ENCODE assay signal across 6 cellular contexts in the genomic region with DNA sequence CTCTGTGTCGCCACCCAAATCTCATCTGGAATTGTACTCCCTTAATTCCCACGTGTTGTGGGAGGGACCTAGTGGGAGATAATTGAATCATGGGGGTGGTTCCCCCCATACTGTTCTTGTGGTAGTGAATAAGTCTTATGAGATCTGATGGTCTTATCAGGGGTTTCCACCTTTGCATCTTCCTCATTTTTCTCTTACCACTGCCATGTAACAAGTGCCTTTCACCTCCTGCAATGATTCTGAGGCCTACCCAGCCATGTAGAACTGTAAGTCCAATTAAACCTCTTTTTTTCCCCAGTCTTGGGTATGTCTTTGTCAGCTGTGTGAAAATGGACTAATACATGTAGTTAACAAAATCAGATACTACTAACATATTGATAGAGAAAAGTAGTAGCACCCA. TPM values are rescaled to one million over a fixed set of nuclear protein-coding genes. Genes with fewer than 3 reads are reported as not detected.
"Had no signal": no experiment of that assay in that cellular context is flagged by ENCODE, and none has a peak within 500 bp of the region (broad histone marks: within the 10 kb centered on the region; RNA-seq: fewer than 3 reads in every experiment).

No MANE protein-coding gene starts in this region.

RNA-seq across cellular contexts. Expression of gene KIF4B, which starts 35.3 kb away (rescaled TPM):
- total RNA-seq: OCI-LY7, PC-3, Peyer's patch, Right ventricle myocardium superior, SJSA1, T-cell had no signal
